In genomic region chr11:102763440-102763839, GRCh38 we compare ENCODE assay signal across 22 cellular contexts.
DNase-seq lines count a peak whose midpoint lies in the region; FAIRE-seq and TF ChIP-seq lines count a peak whose summit lies in the region.
"Had no signal": no experiment of that assay in that cellular context is flagged by ENCODE, and none has a peak within 500 bp of the region (broad histone marks: within the 10 kb centered on the region; RNA-seq: fewer than 3 reads in every experiment).

No MANE protein-coding gene starts in this region.

- TF ChIP-seq CTCF in brain microvascular endothelial cell (IDR thresholded peaks at IDR 0.05; ENCODE audit: low read depth, low read length, missing control alignments): no peak
- no peak for TF ChIP-seq CTCF in tibial artery (IDR thresholded peaks at IDR 0.05)

- H3K36me3 ChIP-seq in brain microvascular endothelial cell (replicated peaks) (no peaks in the 10 kb centered on the region), tibial artery (no peaks in the 10 kb centered on the region)
- H3K36me3 ChIP-seq: left lung, vagina had no signal

- FAIRE-seq in HTR-8/SVneo (lab: Jason Lieb, UNC): peak; percentile 81
- FAIRE-seq: D721Med had no signal

- in situ Hi-C loops in brain microvascular endothelial cell (cut with HindIII; ENCODE audit: low pct_ligation_motif_present, low sequenced_read_pairs): no loop called here

- H3K4me3 ChIP-seq in brain microvascular endothelial cell (ENCODE audit: low read depth, low read length) (no peak overlapping the region), tibial artery (no peak overlapping the region)
- H3K4me3 ChIP-seq: left lung, skin epidermis, vagina had no signal

- no peaks in the 10 kb centered on the region for H3K27me3 ChIP-seq in brain microvascular endothelial cell (replicated peaks)
- no peaks in the 10 kb centered on the region for H3K27me3 ChIP-seq in tibial artery
- H3K27me3 ChIP-seq: vagina had no signal

- intact Hi-C loops in tibial artery (cut with DNase I; ENCODE audit: low total_unique reads): no loop called here

- H3K9me3 ChIP-seq in tibial artery: no peaks in the 10 kb centered on the region
- H3K9me3 ChIP-seq: left lung, vagina had no signal

- no peaks in the 10 kb centered on the region for H3K4me1 ChIP-seq in tibial artery
- H3K4me1 ChIP-seq: vagina had no signal

- H3K27ac ChIP-seq in brain microvascular endothelial cell (no peak overlapping the region), tibial artery (no peak overlapping the region)
- H3K27ac ChIP-seq: left lung, skin epidermis, vagina had no signal

- DNase-seq in EL: peak; percentile 32
- no peak for DNase-seq in HTR-8/SVneo (ENCODE audit: insufficient read length, low spot score)
- DNase-seq in brain microvascular endothelial cell: peak; percentile 7
- DNase-seq in kidney tubule cell (ENCODE audit: low spot score): peak; percentile 88
- no peak for DNase-seq in tibial artery
- DNase-seq in NCI-H1417 (lab: John Stamatoyannopoulos, UW): no peak
- DNase-seq in NCI-H345 treated with DMSO at 0.1 percent for 48 hours (lab: John Stamatoyannopoulos, UW; ENCODE audit: unreplicated experiment): no peak
- DNase-seq: activated B cell treated with CpG ODN at 0.5 μM for 24 hours; activated CD4-positive, alpha-beta memory T cell treated with anti-CD3 and anti-CD28 coated beads for 36 hours; activated CD8-positive, alpha-beta memory T cell treated with anti-CD3 and anti-CD28 coated beads, Interleukin-2, amount 50 U/mL, for 48 hours; cerebellar nuclear complex; erythroblast; Karpas-422; left lung; naive thymus-derived CD4-positive, alpha-beta T cell; NCI-H187; NCI-H69; nucleus accumbens; stimulated activated CD4-positive, alpha-beta T cell treated with anti-CD3 and anti-CD28 coated beads, Interleukin-1b, Interleukin-23, amount 100 ng/mL, for 48 hours had no signal

Comparison
In these comparisons a context has a peak if more than half of its experiments do, and no peak if none do; other contexts are left out.
1. DNase-seq: peak in EL (single experiment), brain microvascular endothelial cell (single experiment) and kidney tubule cell (single experiment); none in HTR-8/SVneo (single experiment), tibial artery (0 of 2), NCI-H1417 (0 of 3) and NCI-H345 treated with DMSO at 0.1 percent for 48 hours (single experiment).